In genomic region chr10:48382982-48383381, GRCh38 we compare ENCODE assay signal across 1 cellular context.
TF ChIP-seq lines count a peak whose summit lies in the region.

No MANE protein-coding gene starts in this region.

TF ChIP-seq in SK-N-SH, 30 proteins besides CTCF, POLR2A, EP300 and RAD21 (continued from another document):
- TF ChIP-seq, protein P1, sequence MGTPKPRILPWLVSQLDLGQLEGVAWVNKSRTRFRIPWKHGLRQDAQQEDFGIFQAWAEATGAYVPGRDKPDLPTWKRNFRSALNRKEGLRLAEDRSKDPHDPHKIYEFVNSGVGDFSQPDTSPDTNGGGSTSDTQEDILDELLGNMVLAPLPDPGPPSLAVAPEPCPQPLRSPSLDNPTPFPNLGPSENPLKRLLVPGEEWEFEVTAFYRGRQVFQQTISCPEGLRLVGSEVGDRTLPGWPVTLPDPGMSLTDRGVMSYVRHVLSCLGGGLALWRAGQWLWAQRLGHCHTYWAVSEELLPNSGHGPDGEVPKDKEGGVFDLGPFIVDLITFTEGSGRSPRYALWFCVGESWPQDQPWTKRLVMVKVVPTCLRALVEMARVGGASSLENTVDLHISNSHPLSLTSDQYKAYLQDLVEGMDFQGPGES (IDR thresholded peaks at IDR 0.05; ENCODE audit: low read depth, low read length) = no peak
- TF ChIP-seq EZH2phosphoT487 (IDR thresholded peaks at IDR 0.05; ENCODE audit: borderline replicate concordance, low read depth) (no peak), FOXM1 (IDR thresholded peaks at IDR 0.05; ENCODE audit: low read depth) (no peak), TEAD4 (IDR thresholded peaks at IDR 0.05; ENCODE audit: borderline replicate concordance, insufficient read depth) (no peak), USF1 (IDR thresholded peaks at IDR 0.05; ENCODE audit: borderline replicate concordance, low read depth) (no peak)
